In the genomic region with DNA sequence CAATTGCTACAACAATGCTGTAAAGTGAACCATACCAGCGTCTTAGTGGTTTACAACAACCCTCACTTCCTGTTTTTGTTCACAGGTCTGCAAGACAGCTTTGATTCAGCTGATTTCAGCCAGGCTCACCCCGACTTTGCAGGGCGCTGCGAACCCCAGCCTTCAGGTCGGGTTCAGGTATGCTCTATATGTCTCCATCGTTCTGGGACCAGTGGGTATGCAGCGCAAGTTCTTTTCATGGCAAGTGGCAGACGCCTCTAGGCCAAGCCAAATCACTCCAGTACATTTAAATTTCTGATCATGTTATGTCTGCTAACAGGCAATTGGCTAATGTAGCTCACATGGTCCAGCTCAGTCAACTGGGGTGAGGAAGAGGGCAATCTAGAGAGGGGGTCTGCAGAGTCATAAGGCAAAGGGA, we compare ENCODE assay signal across 1 cellular context.
TF ChIP-seq lines count a peak whose summit lies in the region.

No MANE protein-coding gene starts in this region.

TF ChIP-seq in K562, 482 proteins besides CTCF, POLR2A, EP300 and RAD21 (continued from another document):
- TF ChIP-seq, protein P1, sequence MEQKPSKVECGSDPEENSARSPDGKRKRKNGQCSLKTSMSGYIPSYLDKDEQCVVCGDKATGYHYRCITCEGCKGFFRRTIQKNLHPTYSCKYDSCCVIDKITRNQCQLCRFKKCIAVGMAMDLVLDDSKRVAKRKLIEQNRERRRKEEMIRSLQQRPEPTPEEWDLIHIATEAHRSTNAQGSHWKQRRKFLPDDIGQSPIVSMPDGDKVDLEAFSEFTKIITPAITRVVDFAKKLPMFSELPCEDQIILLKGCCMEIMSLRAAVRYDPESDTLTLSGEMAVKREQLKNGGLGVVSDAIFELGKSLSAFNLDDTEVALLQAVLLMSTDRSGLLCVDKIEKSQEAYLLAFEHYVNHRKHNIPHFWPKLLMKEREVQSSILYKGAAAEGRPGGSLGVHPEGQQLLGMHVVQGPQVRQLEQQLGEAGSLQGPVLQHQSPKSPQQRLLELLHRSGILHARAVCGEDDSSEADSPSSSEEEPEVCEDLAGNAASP (IDR thresholded peaks at IDR 0.05): no peak
- TF ChIP-seq, protein P2, sequence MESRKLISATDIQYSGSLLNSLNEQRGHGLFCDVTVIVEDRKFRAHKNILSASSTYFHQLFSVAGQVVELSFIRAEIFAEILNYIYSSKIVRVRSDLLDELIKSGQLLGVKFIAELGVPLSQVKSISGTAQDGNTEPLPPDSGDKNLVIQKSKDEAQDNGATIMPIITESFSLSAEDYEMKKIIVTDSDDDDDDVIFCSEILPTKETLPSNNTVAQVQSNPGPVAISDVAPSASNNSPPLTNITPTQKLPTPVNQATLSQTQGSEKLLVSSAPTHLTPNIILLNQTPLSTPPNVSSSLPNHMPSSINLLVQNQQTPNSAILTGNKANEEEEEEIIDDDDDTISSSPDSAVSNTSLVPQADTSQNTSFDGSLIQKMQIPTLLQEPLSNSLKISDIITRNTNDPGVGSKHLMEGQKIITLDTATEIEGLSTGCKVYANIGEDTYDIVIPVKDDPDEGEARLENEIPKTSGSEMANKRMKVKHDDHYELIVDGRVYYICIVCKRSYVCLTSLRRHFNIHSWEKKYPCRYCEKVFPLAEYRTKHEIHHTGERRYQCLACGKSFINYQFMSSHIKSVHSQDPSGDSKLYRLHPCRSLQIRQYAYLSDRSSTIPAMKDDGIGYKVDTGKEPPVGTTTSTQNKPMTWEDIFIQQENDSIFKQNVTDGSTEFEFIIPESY (CRISPR knock-in tag; IDR thresholded peaks at IDR 0.05): no peak
- TF ChIP-seq SPI1 (IDR thresholded peaks at IDR 0.05; ENCODE audit: borderline replicate concordance, low read depth, low read length): peak; percentile 90
- TF ChIP-seq, protein P3, sequence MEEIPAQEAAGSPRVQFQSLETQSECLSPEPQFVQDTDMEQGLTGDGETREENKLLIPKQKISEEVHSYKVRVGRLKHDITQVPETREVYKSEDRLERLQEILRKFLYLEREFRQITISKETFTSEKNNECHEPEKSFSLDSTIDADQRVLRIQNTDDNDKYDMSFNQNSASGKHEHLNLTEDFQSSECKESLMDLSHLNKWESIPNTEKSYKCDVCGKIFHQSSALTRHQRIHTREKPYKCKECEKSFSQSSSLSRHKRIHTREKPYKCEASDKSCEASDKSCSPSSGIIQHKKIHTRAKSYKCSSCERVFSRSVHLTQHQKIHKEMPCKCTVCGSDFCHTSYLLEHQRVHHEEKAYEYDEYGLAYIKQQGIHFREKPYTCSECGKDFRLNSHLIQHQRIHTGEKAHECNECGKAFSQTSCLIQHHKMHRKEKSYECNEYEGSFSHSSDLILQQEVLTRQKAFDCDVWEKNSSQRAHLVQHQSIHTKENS (CRISPR knock-in tag; IDR thresholded peaks at IDR 0.05): no peak
- TF ChIP-seq SMC3 (conservative IDR thresholded peaks at IDR 0.05; ENCODE audit: insufficient read depth, low read depth, low read length): no peak
- TF ChIP-seq, protein P4, sequence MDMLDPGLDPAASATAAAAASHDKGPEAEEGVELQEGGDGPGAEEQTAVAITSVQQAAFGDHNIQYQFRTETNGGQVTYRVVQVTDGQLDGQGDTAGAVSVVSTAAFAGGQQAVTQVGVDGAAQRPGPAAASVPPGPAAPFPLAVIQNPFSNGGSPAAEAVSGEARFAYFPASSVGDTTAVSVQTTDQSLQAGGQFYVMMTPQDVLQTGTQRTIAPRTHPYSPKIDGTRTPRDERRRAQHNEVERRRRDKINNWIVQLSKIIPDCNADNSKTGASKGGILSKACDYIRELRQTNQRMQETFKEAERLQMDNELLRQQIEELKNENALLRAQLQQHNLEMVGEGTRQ (CRISPR knock-in tag; IDR thresholded peaks at IDR 0.05): 0 out of 2 replicates have a peak, but pooled peaks have one; percentile 3
- no peak for TF ChIP-seq SAFB (IDR thresholded peaks at IDR 0.05; ENCODE audit: borderline replicate concordance, low read depth, low read length)
- TF ChIP-seq, protein P5, sequence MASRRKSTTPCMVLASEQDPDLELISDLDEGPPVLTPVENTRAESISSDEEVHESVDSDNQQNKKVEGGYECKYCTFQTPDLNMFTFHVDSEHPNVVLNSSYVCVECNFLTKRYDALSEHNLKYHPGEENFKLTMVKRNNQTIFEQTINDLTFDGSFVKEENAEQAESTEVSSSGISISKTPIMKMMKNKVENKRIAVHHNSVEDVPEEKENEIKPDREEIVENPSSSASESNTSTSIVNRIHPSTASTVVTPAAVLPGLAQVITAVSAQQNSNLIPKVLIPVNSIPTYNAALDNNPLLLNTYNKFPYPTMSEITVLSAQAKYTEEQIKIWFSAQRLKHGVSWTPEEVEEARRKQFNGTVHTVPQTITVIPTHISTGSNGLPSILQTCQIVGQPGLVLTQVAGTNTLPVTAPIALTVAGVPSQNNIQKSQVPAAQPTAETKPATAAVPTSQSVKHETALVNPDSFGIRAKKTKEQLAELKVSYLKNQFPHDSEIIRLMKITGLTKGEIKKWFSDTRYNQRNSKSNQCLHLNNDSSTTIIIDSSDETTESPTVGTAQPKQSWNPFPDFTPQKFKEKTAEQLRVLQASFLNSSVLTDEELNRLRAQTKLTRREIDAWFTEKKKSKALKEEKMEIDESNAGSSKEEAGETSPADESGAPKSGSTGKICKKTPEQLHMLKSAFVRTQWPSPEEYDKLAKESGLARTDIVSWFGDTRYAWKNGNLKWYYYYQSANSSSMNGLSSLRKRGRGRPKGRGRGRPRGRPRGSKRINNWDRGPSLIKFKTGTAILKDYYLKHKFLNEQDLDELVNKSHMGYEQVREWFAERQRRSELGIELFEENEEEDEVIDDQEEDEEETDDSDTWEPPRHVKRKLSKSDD (conservative IDR thresholded peaks at IDR 0.05; ENCODE audit: low read length): no peak
- TF ChIP-seq, protein P6, sequence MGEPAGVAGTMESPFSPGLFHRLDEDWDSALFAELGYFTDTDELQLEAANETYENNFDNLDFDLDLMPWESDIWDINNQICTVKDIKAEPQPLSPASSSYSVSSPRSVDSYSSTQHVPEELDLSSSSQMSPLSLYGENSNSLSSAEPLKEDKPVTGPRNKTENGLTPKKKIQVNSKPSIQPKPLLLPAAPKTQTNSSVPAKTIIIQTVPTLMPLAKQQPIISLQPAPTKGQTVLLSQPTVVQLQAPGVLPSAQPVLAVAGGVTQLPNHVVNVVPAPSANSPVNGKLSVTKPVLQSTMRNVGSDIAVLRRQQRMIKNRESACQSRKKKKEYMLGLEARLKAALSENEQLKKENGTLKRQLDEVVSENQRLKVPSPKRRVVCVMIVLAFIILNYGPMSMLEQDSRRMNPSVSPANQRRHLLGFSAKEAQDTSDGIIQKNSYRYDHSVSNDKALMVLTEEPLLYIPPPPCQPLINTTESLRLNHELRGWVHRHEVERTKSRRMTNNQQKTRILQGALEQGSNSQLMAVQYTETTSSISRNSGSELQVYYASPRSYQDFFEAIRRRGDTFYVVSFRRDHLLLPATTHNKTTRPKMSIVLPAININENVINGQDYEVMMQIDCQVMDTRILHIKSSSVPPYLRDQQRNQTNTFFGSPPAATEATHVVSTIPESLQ (CRISPR knock-in tag; IDR thresholded peaks at IDR 0.05): no peak
- no peak for TF ChIP-seq ZNF507 (tag; conservative IDR thresholded peaks at IDR 0.05)
- TF ChIP-seq, protein P7, sequence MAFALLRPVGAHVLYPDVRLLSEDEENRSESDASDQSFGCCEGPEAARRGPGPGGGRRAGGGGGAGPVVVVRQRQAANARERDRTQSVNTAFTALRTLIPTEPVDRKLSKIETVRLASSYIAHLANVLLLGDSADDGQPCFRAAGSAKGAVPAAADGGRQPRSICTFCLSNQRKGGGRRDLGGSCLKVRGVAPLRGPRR (CRISPR knock-in tag; IDR thresholded peaks at IDR 0.05): no peak
- TF ChIP-seq ZFP1 (CRISPR knock-in tag; IDR thresholded peaks at IDR 0.05): no peak
